1 cellular context compared by ENCODE assay signal in genomic region chr16:66337434-66338188, GRCh38.
TF ChIP-seq lines count a peak whose summit lies in the region.

No MANE protein-coding gene starts in this region.

TF ChIP-seq in SK-N-SH, 30 proteins besides CTCF, POLR2A, EP300 and RAD21 (continued from another document):
- TF ChIP-seq REST (IDR thresholded peaks at IDR 0.05; ENCODE audit: low read depth, low read length): no peak
- no peak for TF ChIP-seq GATA2 (CRISPR knock-in tag; IDR thresholded peaks at IDR 0.05)
- TF ChIP-seq POLR2AphosphoS5 (IDR thresholded peaks at IDR 0.05; ENCODE audit: low read depth, low read length): no peak
- TF ChIP-seq USF2 (IDR thresholded peaks at IDR 0.05; ENCODE audit: borderline replicate concordance, low read depth, low read length): no peak
- no peak for TF ChIP-seq USF1 (IDR thresholded peaks at IDR 0.05; ENCODE audit: borderline replicate concordance, low read depth)
- no peak for TF ChIP-seq SIN3A (IDR thresholded peaks at IDR 0.05; ENCODE audit: borderline replicate concordance, low read depth, low read length)
- TF ChIP-seq EZH2phosphoT487 (IDR thresholded peaks at IDR 0.05; ENCODE audit: borderline replicate concordance, low read depth): no peak
- TF ChIP-seq JUND (IDR thresholded peaks at IDR 0.05): no peak
- no peak for TF ChIP-seq MXI1 (IDR thresholded peaks at IDR 0.05; ENCODE audit: low read depth, low read length)
